In the genomic region with DNA sequence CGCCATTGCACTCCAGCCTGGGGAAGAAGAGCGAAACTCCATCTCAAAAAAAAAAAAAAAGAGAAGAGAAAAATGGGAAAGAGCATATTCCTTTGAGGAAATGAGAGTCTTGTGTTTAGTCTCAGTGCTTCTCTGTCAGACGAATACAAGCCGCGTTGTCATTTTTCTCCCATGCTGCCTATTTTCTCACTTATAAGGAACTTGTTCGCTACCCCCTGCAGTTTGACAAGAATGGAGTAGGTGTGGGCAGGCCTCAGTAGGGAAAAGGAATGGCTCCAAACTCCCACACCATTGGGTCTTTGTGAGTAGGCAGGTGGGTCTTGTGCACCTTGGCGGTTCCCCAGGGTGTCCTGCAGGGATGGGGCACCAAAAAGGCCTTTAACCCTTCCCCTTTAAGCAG, we compare ENCODE assay signal across 1 cellular context.
TF ChIP-seq lines count a peak whose summit lies in the region.

No MANE protein-coding gene starts in this region.

TF ChIP-seq in GM12878, 131 proteins besides CTCF, POLR2A, EP300 and RAD21 (continued from another document):
- TF ChIP-seq BCL11A (IDR thresholded peaks at IDR 0.05; ENCODE audit: low read depth, low read length) (no peak), MAX (IDR thresholded peaks at IDR 0.05; ENCODE audit: low read depth, low read length) (no peak), SREBF2 (IDR thresholded peaks at IDR 0.05; ENCODE audit: low read length) (no peak), SMC3 (IDR thresholded peaks at IDR 0.05; ENCODE audit: borderline replicate concordance, low read length) (no peak), ZZZ3 (IDR thresholded peaks at IDR 0.05; ENCODE audit: control insufficient read depth, insufficient read length, low read depth) (no peak), IRF5 (IDR thresholded peaks at IDR 0.05; ENCODE audit: borderline replicate concordance) (no peak), ESRRA (IDR thresholded peaks at IDR 0.05; ENCODE audit: low read length) (no peak), MYB (IDR thresholded peaks at IDR 0.05; ENCODE audit: borderline replicate concordance, low read depth, low read length) (no peak), STAT1 (conservative IDR thresholded peaks at IDR 0.05) (no peak), RBBP5 (conservative IDR thresholded peaks at IDR 0.05) (no peak), TCF3 (IDR thresholded peaks at IDR 0.05; ENCODE audit: borderline replicate concordance, insufficient read depth, low read depth, low read length) (no peak), GABPA (IDR thresholded peaks at IDR 0.05; ENCODE audit: low read depth) (no peak), IRF4 (IDR thresholded peaks at IDR 0.05; ENCODE audit: low read depth, low read length) (no peak), MEF2B (IDR thresholded peaks at IDR 0.05; ENCODE audit: partially characterized antibody, poor library complexity, severe bottlenecking) (no peak), CREB1 (IDR thresholded peaks at IDR 0.05; ENCODE audit: low read depth) (no peak), JUNB (IDR thresholded peaks at IDR 0.05) (no peak)
